ENCODE assay signal across 1 cellular context in genomic region chr19:44927746-44928145, GRCh38.
TF ChIP-seq lines count a peak whose summit lies in the region.

No MANE protein-coding gene starts in this region.

TF ChIP-seq in HCT116, 20 proteins besides CTCF, POLR2A, EP300 and RAD21 (continued from another document):
- TF ChIP-seq CEBPB (IDR thresholded peaks at IDR 0.05; ENCODE audit: low read depth) (no peak), EZH2 (IDR thresholded peaks at IDR 0.05) (no peak), YY1 (IDR thresholded peaks at IDR 0.05; ENCODE audit: extremely low read depth, insufficient replicate concordance, low read depth, low read length) (no peak), ZFX (IDR thresholded peaks at IDR 0.05) (no peak), FOSL1 (IDR thresholded peaks at IDR 0.05; ENCODE audit: low read depth) (no peak)
- TF ChIP-seq, protein P1, sequence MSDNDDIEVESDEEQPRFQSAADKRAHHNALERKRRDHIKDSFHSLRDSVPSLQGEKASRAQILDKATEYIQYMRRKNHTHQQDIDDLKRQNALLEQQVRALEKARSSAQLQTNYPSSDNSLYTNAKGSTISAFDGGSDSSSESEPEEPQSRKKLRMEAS (IDR thresholded peaks at IDR 0.05), result no peak
TF ChIP-seq in HCT116: peak in this region for 0.
